ENCODE assay signal across 8 cellular contexts in the genomic region with DNA sequence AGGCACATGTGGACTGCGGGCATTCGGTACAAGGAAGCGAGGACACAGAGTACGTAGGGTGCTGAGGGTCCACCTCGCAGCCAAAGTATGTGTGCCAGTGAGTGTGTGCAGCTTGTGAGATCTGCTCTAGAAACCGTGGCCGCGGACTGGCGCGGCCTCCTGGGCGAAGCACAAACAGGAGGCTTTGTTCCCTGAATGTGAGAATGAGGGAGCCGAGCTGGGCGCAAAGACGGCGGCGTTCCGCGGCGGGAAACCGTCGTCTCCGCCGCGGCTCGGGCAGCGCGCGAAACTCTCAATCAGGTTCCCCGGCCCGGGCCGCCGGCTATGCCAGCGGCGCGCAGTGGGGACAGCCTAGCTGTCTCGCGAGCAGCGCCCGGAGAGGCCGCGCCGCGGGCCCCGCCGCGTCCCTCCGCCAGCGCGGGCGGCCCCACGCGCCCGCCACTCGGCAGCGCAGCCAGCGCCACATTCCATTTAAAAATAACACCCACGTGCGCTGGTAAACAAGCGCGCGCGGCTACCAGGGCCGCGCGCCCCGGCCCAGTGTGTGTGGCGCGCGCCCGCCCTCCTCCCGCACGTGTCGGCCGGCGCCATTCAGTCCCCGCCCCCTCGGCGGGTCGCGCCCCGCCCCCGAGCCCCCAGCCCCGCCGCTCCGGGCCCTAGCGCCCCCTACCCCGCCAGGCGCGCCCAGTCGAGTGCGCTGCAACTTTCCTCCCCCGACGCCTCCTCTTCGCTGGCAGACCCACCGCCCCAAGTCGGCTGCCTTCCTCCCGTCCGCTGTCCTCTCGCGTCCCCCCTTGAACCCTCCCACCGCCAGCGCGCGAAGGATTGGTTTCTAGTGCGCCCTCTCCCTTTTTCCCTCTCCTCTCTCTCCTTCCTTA. TPM values are rescaled to one million over a fixed set of nuclear protein-coding genes. Genes with fewer than 3 reads are reported as not detected.
DNase-seq lines count a peak whose midpoint lies in the region; ATAC-seq and TF ChIP-seq lines count a peak whose summit lies in the region.

No MANE protein-coding gene starts in this region.

- peak overlapping the region; percentile 97 for H2AFZ ChIP-seq in ACC112 (ENCODE audit: low read length, unreplicated experiment)

- DNase-seq in NCI-H345 (lab: John Stamatoyannopoulos, UW) (peak; percentile 90), chondrocyte (ENCODE audit: low spot score) (no peak)
- DNase-seq in activated CD4-positive, alpha-beta T cell treated with anti-CD3 and anti-CD28 coated beads for 4 hours: peak; percentile 77 to 85
- peak; percentile 74 for DNase-seq in stimulated activated CD4-positive, alpha-beta T cell treated with anti-CD3 and anti-CD28 coated beads, Interleukin-1b, Interleukin-23, amount 100 ng/mL, for 4 hours (ENCODE audit: low read depth in 2 of 2)

- H3K4me3 ChIP-seq in ACC112 (ENCODE audit: low read depth, low read length): peak overlapping the region; percentile 99

- H3K79me2 ChIP-seq in ACC112 (ENCODE audit: control insufficient read depth, insufficient read depth, low read length, unreplicated experiment): peaks cover 12% of the 10 kb centered on the region

- H3K4me1 ChIP-seq in ACC112 (ENCODE audit: control insufficient read depth, insufficient read depth, low read length, unreplicated experiment): peaks cover 3% of the 10 kb centered on the region

- peak; percentile 45 for TF ChIP-seq CTCF in chondrocyte (IDR thresholded peaks at IDR 0.05)

- peak overlapping the region; percentile 93 for H3K27ac Mint-ChIP-seq in chondrocyte (ENCODE audit: unreplicated experiment)

- H3K36me3 Mint-ChIP-seq in chondrocyte (ENCODE audit: low read depth): peaks cover 1% of the 10 kb centered on the region

- ATAC-seq in GM21576 (IDR thresholded peaks at IDR 0.05; ENCODE audit: unreplicated experiment): peak; percentile 24
- no peak for ATAC-seq in GM18502 (IDR thresholded peaks at IDR 0.05; ENCODE audit: poor library complexity, unreplicated experiment)

- H3K9me3 Mint-ChIP-seq in chondrocyte (ENCODE audit: low read depth): no peaks in the 10 kb centered on the region

- peak overlapping the region; percentile 82 for H3K4me3 Mint-ChIP-seq in chondrocyte (ENCODE audit: unreplicated experiment)

- no peaks in the 10 kb centered on the region for H3K27me3 Mint-ChIP-seq in chondrocyte (ENCODE audit: low read depth)

- H3K27me3 ChIP-seq in ACC112 (ENCODE audit: insufficient read depth, low read length) (no peaks in the 10 kb centered on the region), layer of hippocampus (ENCODE audit: control insufficient read depth, insufficient read depth, low read length) (no peaks in the 10 kb centered on the region)

- no peaks in the 10 kb centered on the region for H3K36me3 ChIP-seq in ACC112 (ENCODE audit: insufficient read depth, low read length)

- peaks cover 15% of the 10 kb centered on the region for H3K4me1 Mint-ChIP-seq in chondrocyte (ENCODE audit: low read depth)

- H3K27ac ChIP-seq in ACC112 (ENCODE audit: low read depth, low read length) (peak overlapping the region; percentile 86), layer of hippocampus (ENCODE audit: low read depth, low read length) (peak overlapping the region; percentile 99)

RNA-seq across cellular contexts. Expression of a gene that starts 3.0 kb away (rescaled TPM):
- total RNA-seq in chondrocyte: 42.7 to 58.1 TPM (median 45.0 TPM) in 3 replicates
